Comparison of ENCODE assay signal across 18 cellular contexts in genomic region chr1:85363526-85363925, GRCh38.
DNase-seq lines count a peak whose midpoint lies in the region; ATAC-seq and TF ChIP-seq lines count a peak whose summit lies in the region.
"Had no signal": no experiment of that assay in that cellular context is flagged by ENCODE, and none has a peak within 500 bp of the region (broad histone marks: within the 10 kb centered on the region; RNA-seq: fewer than 3 reads in every experiment).

No MANE protein-coding gene starts in this region.

- no TSS peak for BruUV-seq in Panc1 (replicated peaks; lab: Mats Ljungman, UMichigan)

- in situ Hi-C loops in Panc1 (cut with HindIII; ENCODE audit: low pct_unique_long_range_greater_than_20kb, low sequenced_read_pairs) = no loop called here

- no peaks in the 10 kb centered on the region for H3K27me3 Mint-ChIP-seq in memory B cell
- H3K27me3 Mint-ChIP-seq: CD4-positive, CD25-positive, alpha-beta regulatory T cell had no signal

- intact Hi-C loops in Panc1 (cut with micrococcal nuclease; ENCODE audit: unreplicated experiment) (no loop called here), head of caudate nucleus (cut with DNase I) (no loop called here)

- H3K9me3 Mint-ChIP-seq in memory B cell = peaks cover 2% of the 10 kb centered on the region
- H3K9me3 Mint-ChIP-seq: CD4-positive, CD25-positive, alpha-beta regulatory T cell had no signal

- CTCF ChIA-PET in Panc1 (lab: Charles Lee) = interaction anchor here (1.0 kb wide), 1 partner anchor 9 kb away, joined by 3 read pairs; no protein-coding TSS in a partner anchor

- peak overlapping the region; percentile 76 for H3K27ac ChIP-seq in Panc1 (ENCODE audit: low read length)
- H3K27ac ChIP-seq: 22Rv1 had no signal

- H3K4me1 ChIP-seq in Panc1 (ENCODE audit: control insufficient read depth, insufficient read depth, low read length) (peaks cover 60% of the 10 kb centered on the region), BE2C (no peaks in the 10 kb centered on the region)

- peak overlapping the region; percentile 24 for H3K27ac Mint-ChIP-seq in memory B cell
- H3K27ac Mint-ChIP-seq: CD4-positive, CD25-positive, alpha-beta regulatory T cell had no signal

- no peak overlapping the region for H3K4me3 Mint-ChIP-seq in memory B cell
- H3K4me3 Mint-ChIP-seq: CD4-positive, CD25-positive, alpha-beta regulatory T cell had no signal

- POLR2A ChIA-PET in Panc1 (lab: Charles Lee) = no interaction called here

- H3K9me3 ChIP-seq in Panc1 (ENCODE audit: control insufficient read depth, insufficient read depth, low read depth, low read length) = no peaks in the 10 kb centered on the region
- H3K9me3 ChIP-seq in BE2C = no peaks in the 10 kb centered on the region

- TF ChIP-seq CTCF in Panc1 (IDR thresholded peaks at IDR 0.05) = no peak
- TF ChIP-seq CTCF in BE2C (IDR thresholded peaks at IDR 0.05; ENCODE audit: low read depth, low read length) = no peak
- TF ChIP-seq CTCF in foreskin fibroblast (IDR thresholded peaks at IDR 0.05; ENCODE audit: low read depth, low read length) = no peak

- H3K27me3 ChIP-seq in Panc1 (ENCODE audit: control insufficient read depth, insufficient read depth, low read length) (no peaks in the 10 kb centered on the region), BE2C (no peaks in the 10 kb centered on the region)

- no peaks in the 10 kb centered on the region for H3K36me3 ChIP-seq in Panc1 (ENCODE audit: control insufficient read depth, insufficient read depth, low read length)
- H3K36me3 ChIP-seq in BE2C = no peaks in the 10 kb centered on the region

- no peak overlapping the region for H3K4me3 ChIP-seq in Panc1 (ENCODE audit: low read depth in 2 of 2, low read length in 2 of 2)
- H3K4me3 ChIP-seq in BE2C (ENCODE audit: low read depth, low read length) = no peak overlapping the region
- H3K4me3 ChIP-seq in foreskin fibroblast (ENCODE audit: low read depth in 1 of 2, low read length in 2 of 2) = no peak overlapping the region

- ATAC-seq in Panc1 = no peak
- ATAC-seq in memory B cell (ENCODE audit: low read depth) = no peak
- no peak for ATAC-seq in GM19452 (IDR thresholded peaks at IDR 0.05; ENCODE audit: unreplicated experiment)

- DNase-seq in DMS 273 (lab: John Stamatoyannopoulos, UW; ENCODE audit: unreplicated experiment) = peak; percentile 10
- no peak for DNase-seq in DMS 273 treated with DMSO at 0.1 percent for 48 hours (lab: John Stamatoyannopoulos, UW)
- no peak for DNase-seq in Panc1 (ENCODE audit: low read depth, low spot score)
- DNase-seq in memory B cell (ENCODE audit: low spot score in 2 of 2) = no peak
- no peak for DNase-seq in BE2C
- DNase-seq in head of caudate nucleus = no peak
- no peak for DNase-seq in foreskin fibroblast
- DNase-seq: Calu3; CD4-positive, CD25-positive, alpha-beta regulatory T cell; DMS79 treated with DMSO at 0.1 percent for 48 hours; NCI-H1092; NCI-H2107; NCI-H345; NCI-H69; NK-92 treated with Interleukin-12 subunit alpha and Interleukin-12 subunit beta, amount 100 ng/mL, for 24 hours; OCI-M1 had no signal

- H3K4me1 Mint-ChIP-seq in memory B cell = no peaks in the 10 kb centered on the region
- H3K4me1 Mint-ChIP-seq: CD4-positive, CD25-positive, alpha-beta regulatory T cell had no signal

- H3K36me3 Mint-ChIP-seq in memory B cell = peaks cover 4% of the 10 kb centered on the region
- H3K36me3 Mint-ChIP-seq: CD4-positive, CD25-positive, alpha-beta regulatory T cell had no signal
